10 cellular contexts compared by ENCODE assay signal in genomic region chr12:103933237-103933636, GRCh38. TPM values are rescaled to one million over a fixed set of nuclear protein-coding genes. Genes with fewer than 3 reads are reported as not detected.
A peak's percentile ranks its signal among the peaks of the same experiment; 100 is the strongest.
DNase-seq lines count a peak whose midpoint lies in the region; TF ChIP-seq lines count a peak whose summit lies in the region.
"Had no signal": no experiment of that assay in that cellular context is flagged by ENCODE, and none has a peak within 500 bp of the region (broad histone marks: within the 10 kb centered on the region; RNA-seq: fewer than 3 reads in every experiment).

No MANE protein-coding gene starts in this region.

- peaks cover 0 to 64% (median 57%) of the 10 kb centered on the region in 6 donors for H3K36me3 ChIP-seq in spleen

- peaks cover 56% of the 10 kb centered on the region for H3K4me1 Mint-ChIP-seq in activated CD4-positive, alpha-beta T cell treated with anti-CD3 and anti-CD28 coated beads, Interleukin-2, amount 10 ng/mL, durations not matched to agents 24 days and 14 days

- no peak overlapping the region for H3K27ac Mint-ChIP-seq in activated CD4-positive, alpha-beta T cell treated with anti-CD3 and anti-CD28 coated beads, Interleukin-2, amount 10 ng/mL, durations not matched to agents 24 days and 14 days

- no peak overlapping the region for H3K4me3 Mint-ChIP-seq in activated CD4-positive, alpha-beta T cell treated with anti-CD3 and anti-CD28 coated beads, Interleukin-2, amount 10 ng/mL, durations not matched to agents 24 days and 14 days

- peaks cover 3% of the 10 kb centered on the region for H3K27me3 Mint-ChIP-seq in activated CD4-positive, alpha-beta T cell treated with anti-CD3 and anti-CD28 coated beads, Interleukin-2, amount 10 ng/mL, durations not matched to agents 24 days and 14 days

- H3K9me3 ChIP-seq in spleen = no peaks in the 10 kb centered on the region

- in situ Hi-C loops in ACHN (cut with HindIII; ENCODE audit: low pct_ligation_motif_present, low pct_unique_long_range_greater_than_20kb, low sequenced_read_pairs) = no loop called here

- H3K27ac ChIP-seq in spleen = peak overlapping the region in 5 of 8 donors; percentile 3 to 96 (median 95)

- no peaks in the 10 kb centered on the region for H3K27me3 ChIP-seq in spleen (replicated peaks in 1 of 7)

- intact Hi-C loops in activated CD4-positive, alpha-beta T cell treated with anti-CD3 and anti-CD28 coated beads, Interleukin-2, amount 10 ng/mL, durations not matched to agents 24 days and 14 days (cut with micrococcal nuclease) = no loop called here
- intact Hi-C loops in spleen (cut with DNase I; ENCODE audit: low total_unique reads) = no loop called here

- H3K9me3 Mint-ChIP-seq in activated CD4-positive, alpha-beta T cell treated with anti-CD3 and anti-CD28 coated beads, Interleukin-2, amount 10 ng/mL, durations not matched to agents 24 days and 14 days = peaks cover 3% of the 10 kb centered on the region

- no peak for TF ChIP-seq POLR2A in spleen (IDR thresholded peaks at IDR 0.05)

- WGBS in spleen, 5 donors = 84 to 92% (median 89%) methylated on average over 2 of the region's 2 CpGs

- H3K36me3 Mint-ChIP-seq in activated CD4-positive, alpha-beta T cell treated with anti-CD3 and anti-CD28 coated beads, Interleukin-2, amount 10 ng/mL, durations not matched to agents 24 days and 14 days (ENCODE audit: low read depth) = peaks cover 74% of the 10 kb centered on the region

- TF ChIP-seq CTCF in epithelial cell of proximal tubule (conservative IDR thresholded peaks at IDR 0.05; ENCODE audit: low read depth, low read length) (no peak), spleen (IDR thresholded peaks at IDR 0.05 in 8 of 11, conservative IDR thresholded peaks at IDR 0.05 in 3 of 11) (no peak)

- H3K4me1 ChIP-seq in spleen = peaks cover 47 to 80% (median 68%) of the 10 kb centered on the region in 6 donors

- peak; percentile 53 for DNase-seq in activated CD4-positive, alpha-beta T cell treated with anti-CD3 and anti-CD28 coated beads, Interleukin-2, amount 10 ng/mL, durations not matched to agents 24 days and 14 days
- no peak for DNase-seq in activated CD4-positive, alpha-beta T cell treated with anti-CD3 and anti-CD28 coated beads for 4 hours
- DNase-seq in NCI-H2227 treated with DMSO at 0.1 percent for 48 hours (lab: John Stamatoyannopoulos, UW) (peak; percentile 18), epithelial cell of proximal tubule (ENCODE audit: low read depth) (no peak), spleen (no peak), mucosa of gallbladder (ENCODE audit: low spot score) (no peak), Ammon's horn (ENCODE audit: low spot score) (no peak), ACHN (no peak)
- DNase-seq: GOT3, T-helper 1 cell had no signal

- H3K4me3 ChIP-seq in epithelial cell of proximal tubule (ENCODE audit: low read depth, low read length) (peak overlapping the region; percentile 86), spleen (peak overlapping the region in 3 of 8 donors; percentile 74 to 96 (median 76))

RNA-seq across cellular contexts. Expression of gene HSP90B1, which starts 3.0 kb away (rescaled TPM):
- 449 and 457 TPM in 2 replicates for total RNA-seq in activated CD4-positive, alpha-beta T cell treated with anti-CD3 and anti-CD28 coated beads, Interleukin-2, amount 10 ng/mL, durations not matched to agents 24 days and 14 days
- total RNA-seq in epithelial cell of proximal tubule (472 and 606 TPM in 2 replicates), spleen (100 to 1,000 TPM; 331 to 895 (median 569) TPM), mucosa of gallbladder (730 TPM)
- 100 to 1,000 TPM; 230 to 327 (median 283) TPM for polyA plus RNA-seq in spleen

RNA-seq across cellular contexts. Expression of gene TDG, which starts 32.4 kb away (rescaled TPM):
- 74.5 and 76.4 TPM in 2 replicates for total RNA-seq in activated CD4-positive, alpha-beta T cell treated with anti-CD3 and anti-CD28 coated beads, Interleukin-2, amount 10 ng/mL, durations not matched to agents 24 days and 14 days
- 18.9 and 29.4 TPM in 2 replicates for total RNA-seq in epithelial cell of proximal tubule
- total RNA-seq in spleen = 10 to 100 TPM; 21.3 to 38.2 (median 25.2) TPM
- 10 to 100 TPM; 11.0 to 15.4 (median 11.8) TPM for polyA plus RNA-seq in spleen
- total RNA-seq in mucosa of gallbladder = 16.5 TPM

Comparison
In these comparisons a context has a peak if more than half of its experiments do, and no peak if none do; other contexts are left out.
1. DNase-seq: peak in activated CD4-positive, alpha-beta T cell treated with anti-CD3 and anti-CD28 coated beads, Interleukin-2, amount 10 ng/mL, durations not matched to agents 24 days and 14 days (single experiment) and NCI-H2227 treated with DMSO at 0.1 percent for 48 hours (single experiment); none in activated CD4-positive, alpha-beta T cell treated with anti-CD3 and anti-CD28 coated beads for 4 hours (0 of 2), epithelial cell of proximal tubule (single experiment), spleen (single experiment), mucosa of gallbladder (single experiment), Ammon's horn (single experiment) and ACHN (single experiment).